In genomic region chr2:108594982-108595464, GRCh38 we compare ENCODE assay signal across 8 cellular contexts.
DNase-seq lines count a peak whose midpoint lies in the region; ATAC-seq and TF ChIP-seq lines count a peak whose summit lies in the region.

No MANE protein-coding gene starts in this region.

- H3K27me3 ChIP-seq in PC-3 (ENCODE audit: low read length): no peaks in the 10 kb centered on the region
- H3K27me3 ChIP-seq in duodenal mucosa (ENCODE audit: control insufficient read depth in 1 of 2, insufficient read depth in 2 of 2, low read length in 2 of 2): no peaks in the 10 kb centered on the region
- H3K27me3 ChIP-seq in neural progenitor cell: no peaks in the 10 kb centered on the region

- H3K9me3 ChIP-seq in PC-3 (ENCODE audit: low read length) (no peaks in the 10 kb centered on the region), duodenal mucosa (ENCODE audit: control insufficient read depth in 1 of 2, low read length in 2 of 2) (no peaks in the 10 kb centered on the region), neural progenitor cell (ENCODE audit: low read depth) (no peaks in the 10 kb centered on the region)

- no TSS peak for BruUV-seq in PC-3 (replicated peaks; lab: Mats Ljungman, UMichigan)

- no peak overlapping the region for H3K27ac Mint-ChIP-seq in neural progenitor cell

- H3K4me1 Mint-ChIP-seq in neural progenitor cell: peaks cover 37% of the 10 kb centered on the region

- POLR2A ChIA-PET in PC-3 (lab: Charles Lee; ENCODE audit: unreplicated experiment): no interaction called here

- DNase-seq in PC-3 (peak; percentile 89), neural progenitor cell (ENCODE audit: low spot score) (no peak), RPMI8226 (no peak), SHP77 treated with DMSO at 0.1 percent for 48 hours (lab: John Stamatoyannopoulos, UW) (no peak), sciatic nerve (ENCODE audit: low spot score) (no peak)

- H2AFZ ChIP-seq in PC-3 (ENCODE audit: low read length) (no peak overlapping the region), neural progenitor cell (replicated peaks) (no peak overlapping the region)

- H3F3A ChIP-seq in PC-3 (ENCODE audit: low read length, unreplicated experiment) (peaks cover 23% of the 10 kb centered on the region), neural progenitor cell (ENCODE audit: low read depth) (peaks cover 18% of the 10 kb centered on the region)

- peaks cover 41% of the 10 kb centered on the region for H3K4me1 ChIP-seq in PC-3 (ENCODE audit: insufficient read depth, low read length)
- H3K4me1 ChIP-seq in duodenal mucosa (ENCODE audit: control insufficient read depth in 1 of 2, insufficient read depth in 2 of 2, low read length in 2 of 2): peaks cover 12 to 26% of the 10 kb centered on the region in 2 donors
- H3K4me1 ChIP-seq in neural progenitor cell: peaks cover 35% of the 10 kb centered on the region

- H3K9me2 ChIP-seq in PC-3 (replicated peaks; ENCODE audit: low read length): no peaks in the 10 kb centered on the region

- H3K36me3 ChIP-seq in PC-3 (ENCODE audit: low read depth, low read length): no peaks in the 10 kb centered on the region
- no peaks in the 10 kb centered on the region for H3K36me3 ChIP-seq in duodenal mucosa (ENCODE audit: control insufficient read depth in 1 of 2, insufficient read depth in 2 of 2, low read length in 2 of 2)
- H3K36me3 ChIP-seq in neural progenitor cell: no peaks in the 10 kb centered on the region

- H3K36me3 Mint-ChIP-seq in neural progenitor cell: peaks cover 7% of the 10 kb centered on the region

- CTCF ChIA-PET in PC-3 (lab: Charles Lee): no interaction called here

- H3K27me3 Mint-ChIP-seq in neural progenitor cell (ENCODE audit: insufficient read depth, low read depth): no peaks in the 10 kb centered on the region

- H4K20me1 ChIP-seq in PC-3 (ENCODE audit: low read length) (no peaks in the 10 kb centered on the region), neural progenitor cell (ENCODE audit: low read depth) (no peaks in the 10 kb centered on the region)

- H3K9ac ChIP-seq in PC-3 (ENCODE audit: low read length): peak overlapping the region; percentile 14
- no peak overlapping the region for H3K9ac ChIP-seq in duodenal mucosa (ENCODE audit: low read depth in 1 of 2, low read length in 2 of 2)
- no peak overlapping the region for H3K9ac ChIP-seq in neural progenitor cell

- intact Hi-C loops in PC-3 (cut with micrococcal nuclease): loop anchor here (2.0 kb wide), 1 partner anchor 22 kb away; no protein-coding TSS in a partner anchor
- intact Hi-C loops in sciatic nerve (cut with DNase I): no loop called here

- no peak for TF ChIP-seq CTCF in PC-3 (conservative IDR thresholded peaks at IDR 0.05; ENCODE audit: low read depth, low read length)
- TF ChIP-seq CTCF in neural progenitor cell (IDR thresholded peaks at IDR 0.05): no peak

- H3K9me3 Mint-ChIP-seq in neural progenitor cell: peaks cover 3% of the 10 kb centered on the region

- H3K4me2 ChIP-seq in PC-3 (ENCODE audit: low read length) (peak overlapping the region; percentile 75), neural progenitor cell (peak overlapping the region; percentile 59)

- H3K4me3 Mint-ChIP-seq in neural progenitor cell: no peak overlapping the region

- H3K4me3 ChIP-seq in PC-3 (ENCODE audit: low read length) (peak overlapping the region; percentile 36; the same call in 1 of the 2 replicates), duodenal mucosa (ENCODE audit: low read depth in 1 of 2, low read length in 2 of 2) (no peak overlapping the region), neural progenitor cell (no peak overlapping the region)

- H3K27ac ChIP-seq in PC-3 (ENCODE audit: low read length) (peak overlapping the region; percentile 85), duodenal mucosa (ENCODE audit: low read depth, low read length) (peak overlapping the region; percentile 11), neural progenitor cell (no peak overlapping the region)

- H3K79me2 ChIP-seq in PC-3 (ENCODE audit: low read length) (peaks cover 44% of the 10 kb centered on the region), neural progenitor cell (ENCODE audit: low read depth) (peaks cover 12% of the 10 kb centered on the region)

- ATAC-seq in GM18502 (IDR thresholded peaks at IDR 0.05; ENCODE audit: poor library complexity, unreplicated experiment) (peak; percentile 42), HG02870 (IDR thresholded peaks at IDR 0.05; ENCODE audit: unreplicated experiment) (peak; percentile 33), PC-3 (peak; percentile 51), sciatic nerve (no peak)
